Comparison of ENCODE assay signal across 1 cellular context in genomic region chr17:81640011-81640410, GRCh38.
TF ChIP-seq lines count a peak whose summit lies in the region.

No MANE protein-coding gene starts in this region.

TF ChIP-seq in HepG2, 621 proteins besides CTCF, POLR2A, EP300 and RAD21:
- TF ChIP-seq ZNF121 (CRISPR knock-in tag; IDR thresholded peaks at IDR 0.05) = peak; percentile 54; the same call in 1 of the 2 replicates
- TF ChIP-seq CC2D1A (CRISPR knock-in tag; IDR thresholded peaks at IDR 0.05) = no peak
- peak; percentile 66 for TF ChIP-seq MNT (IDR thresholded peaks at IDR 0.05)
- TF ChIP-seq, protein P1, sequence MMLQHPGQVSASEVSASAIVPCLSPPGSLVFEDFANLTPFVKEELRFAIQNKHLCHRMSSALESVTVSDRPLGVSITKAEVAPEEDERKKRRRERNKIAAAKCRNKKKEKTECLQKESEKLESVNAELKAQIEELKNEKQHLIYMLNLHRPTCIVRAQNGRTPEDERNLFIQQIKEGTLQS (CRISPR knock-in tag; IDR thresholded peaks at IDR 0.05) = no peak
- TF ChIP-seq ZBTB2 (CRISPR knock-in tag; IDR thresholded peaks at IDR 0.05; ENCODE audit: low read depth) = no peak
TF ChIP-seq in HepG2: peak in this region for 2.
